In genomic region chr17:75588546-75589016, GRCh38 we compare ENCODE assay signal across 8 cellular contexts.
DNase-seq lines count a peak whose midpoint lies in the region; ATAC-seq lines count a peak whose summit lies in the region.

No MANE protein-coding gene starts in this region.

- H3K9ac ChIP-seq in stomach smooth muscle (ENCODE audit: low read length in 2 of 2): peak overlapping the region; percentile 67 to 82

- H3K27ac ChIP-seq in angular gyrus (ENCODE audit: low read depth, low read length) (peak overlapping the region; percentile 55), layer of hippocampus (ENCODE audit: low read depth, low read length) (peak overlapping the region; percentile 83), stomach smooth muscle (ENCODE audit: low read length) (peak overlapping the region; percentile 82)

- no peak for DNase-seq in KG1 (lab: John Stamatoyannopoulos, UW)
- DNase-seq in NCI-H510A treated with DMSO at 0.1 percent for 48 hours (lab: John Stamatoyannopoulos, UW): no peak
- DNase-seq in MV-4-11 (lab: John Stamatoyannopoulos, UW): no peak

- H3K9me3 ChIP-seq in stomach smooth muscle (ENCODE audit: control insufficient read depth in 2 of 2, low read length in 2 of 2): no peaks in the 10 kb centered on the region

- peaks cover 17% of the 10 kb centered on the region for H3K4me1 ChIP-seq in stomach smooth muscle (ENCODE audit: control insufficient read depth, insufficient read depth, low read length)

- peak overlapping the region; percentile 53 to 79 for H3K4me3 ChIP-seq in stomach smooth muscle (ENCODE audit: low read length in 2 of 2)

- H3K27me3 ChIP-seq in layer of hippocampus (ENCODE audit: control insufficient read depth, insufficient read depth, low read length) (no peaks in the 10 kb centered on the region), stomach smooth muscle (ENCODE audit: control insufficient read depth in 1 of 2, insufficient read depth in 2 of 2, low read length in 2 of 2) (no peaks in the 10 kb centered on the region)

- ATAC-seq in GM18907 (IDR thresholded peaks at IDR 0.05; ENCODE audit: unreplicated experiment) (peak; percentile 23), HG03108 (IDR thresholded peaks at IDR 0.05; ENCODE audit: unreplicated experiment) (peak; percentile 12)

- H3K36me3 ChIP-seq in stomach smooth muscle (ENCODE audit: control insufficient read depth in 2 of 2, insufficient read depth in 2 of 2, low read length in 2 of 2): no peaks in the 10 kb centered on the region
